ENCODE assay signal across 22 cellular contexts in genomic region chr2:127392133-127392827, GRCh38. TPM values are rescaled to one million over a fixed set of nuclear protein-coding genes. Genes with fewer than 3 reads are reported as not detected.
A peak's percentile ranks its signal among the peaks of the same experiment; 100 is the strongest.
DNase-seq lines count a peak whose midpoint lies in the region; ATAC-seq, FAIRE-seq and TF ChIP-seq lines count a peak whose summit lies in the region.
"Had no signal": no experiment of that assay in that cellular context is flagged by ENCODE, and none has a peak within 500 bp of the region (broad histone marks: within the 10 kb centered on the region; RNA-seq: fewer than 3 reads in every experiment).

No MANE protein-coding gene starts in this region.

- H2BK120ac ChIP-seq in mesendoderm (ENCODE audit: low read depth, low read length) = no peak overlapping the region

- H3K79me2 ChIP-seq in SK-N-SH (ENCODE audit: insufficient read depth) (peaks cover 4% of the 10 kb centered on the region; the same call in 1 of the 2 replicates), mesendoderm (ENCODE audit: control insufficient read depth, insufficient read depth, low read length) (no peaks in the 10 kb centered on the region)

- no peaks in the 10 kb centered on the region for H3K79me1 ChIP-seq in mesendoderm (ENCODE audit: low read length)

- H3K27ac ChIP-seq in A549 (peak overlapping the region; percentile 38 to 55; a peak in 4 of 6 replicates), coronary artery (no peak overlapping the region), SK-N-SH (ENCODE audit: low read depth in 2 of 2, low read length in 1 of 2) (peak overlapping the region in 1 of 2 experiments; percentile 22; a peak in 1 of 4 replicates), mesendoderm (ENCODE audit: low read depth, low read length) (no peak overlapping the region)
- H3K27ac ChIP-seq: cardiac muscle cell, gastroesophageal sphincter, KMS-11, pancreas, suprapubic skin had no signal

- DNase-seq in A549 (ENCODE audit: low read depth in 1 of 2, low spot score in 1 of 2) (no peak), EH (ENCODE audit: low read depth) (peak; percentile 35), activated B cell treated with CpG ODN at 0.5 μM for 24 hours (no peak), kidney tubule cell (ENCODE audit: low spot score) (peak; percentile 49), coronary artery (ENCODE audit: low spot score) (no peak), SK-N-SH (no peak), mesendoderm (no peak)
- DNase-seq: activated CD4-positive, alpha-beta T cell treated with anti-CD3 and anti-CD28 coated beads for 4 hours; BE2C; DMS153; NCI-H1930; NCI-H526 treated with DMSO at 0.1 percent for 48 hours; pancreas; RPMI8226; stimulated activated CD4-positive, alpha-beta T cell treated with anti-CD3 and anti-CD28 coated beads, Interleukin-12 subunit alpha, Interleukin-12 subunit beta, amount 100 ng/mL, for 4 hours had no signal

- H3K27ac Mint-ChIP-seq in activated B cell treated with CpG ODN at 0.5 μM for 24 hours = peak overlapping the region; percentile 100
- H3K27ac Mint-ChIP-seq: mesothelial cell of epicardium had no signal

- no peaks in the 10 kb centered on the region for H3K27me3 Mint-ChIP-seq in activated B cell treated with CpG ODN at 0.5 μM for 24 hours

- H3K18ac ChIP-seq in mesendoderm (ENCODE audit: low read length) = no peak overlapping the region

- no peak overlapping the region for H3K23ac ChIP-seq in mesendoderm (ENCODE audit: low read length)

- H3K4me3 ChIP-seq in A549 = no peak overlapping the region
- no peak overlapping the region for H3K4me3 ChIP-seq in coronary artery
- no peak overlapping the region for H3K4me3 ChIP-seq in SK-N-SH (ENCODE audit: low read depth in 2 of 2, low read length in 1 of 2)
- H3K4me3 ChIP-seq in mesendoderm (ENCODE audit: low read length) = no peak overlapping the region
- H3K4me3 ChIP-seq: cardiac muscle cell, gastroesophageal sphincter, pancreas, suprapubic skin had no signal

- H3K4me1 ChIP-seq in A549 (peaks cover 23% of the 10 kb centered on the region), SK-N-SH (ENCODE audit: control insufficient read depth in 1 of 2, insufficient read depth in 2 of 2, low read depth in 1 of 2, low read length in 1 of 2) (peaks cover 0 to 6% of the 10 kb centered on the region in 2 experiments; a peak in 2 of 4 replicates), mesendoderm (ENCODE audit: control insufficient read depth, low read depth, low read length) (peaks cover 5% of the 10 kb centered on the region)
- H3K4me1 ChIP-seq: BE2C had no signal

- intact Hi-C loops in activated B cell treated with CpG ODN at 0.5 μM for 24 hours (cut with micrococcal nuclease) = no loop called here

- H3K36me3 Mint-ChIP-seq in activated B cell treated with CpG ODN at 0.5 μM for 24 hours (ENCODE audit: low read depth) = peaks cover 5% of the 10 kb centered on the region

- CTCF ChIA-PET in A549 (lab: Yijun Ruan, JAX) (interaction anchor here (2.5 to 3.9 kb wide), 2 partner anchors 9 to 23 kb away, joined by 8 to 15 read pairs; no protein-coding TSS in a partner anchor), activated B cell treated with CpG ODN at 0.5 μM for 24 hours (lab: Charles Lee) (no interaction called here), SK-N-SH (lab: Yijun Ruan, JAX) (no interaction called here)

- TF ChIP-seq RAD21 in A549 (conservative IDR thresholded peaks at IDR 0.05 in 1 of 2, IDR thresholded peaks at IDR 0.05 in 1 of 2) (no peak), SK-N-SH (IDR thresholded peaks at IDR 0.05; ENCODE audit: low read length) (no peak)

- H3K9me3 Mint-ChIP-seq in activated B cell treated with CpG ODN at 0.5 μM for 24 hours = peaks cover 2% of the 10 kb centered on the region

- H3K9me3 ChIP-seq in A549 = peaks cover 9% of the 10 kb centered on the region; the same call in 2 of the 3 replicates
- H3K9me3 ChIP-seq in SK-N-SH = no peaks in the 10 kb centered on the region
- H3K9me3 ChIP-seq: BE2C, gastroesophageal sphincter, pancreas, suprapubic skin had no signal

- H3F3A ChIP-seq in SK-N-SH (replicated peaks; ENCODE audit: insufficient read depth) = peaks cover 9% of the 10 kb centered on the region

- H4K20me1 ChIP-seq in SK-N-SH (ENCODE audit: insufficient read depth) = no peaks in the 10 kb centered on the region

- H3K9me2 ChIP-seq in SK-N-SH = no peaks in the 10 kb centered on the region

- H3K4me2 ChIP-seq in A549 = no peak overlapping the region; the same call in 2 of the 3 replicates
- H3K4me2 ChIP-seq in SK-N-SH = no peak overlapping the region
- H3K4me2 ChIP-seq in mesendoderm (ENCODE audit: low read length) = no peak overlapping the region
- H3K4me2 ChIP-seq: KMS-11 had no signal

- FAIRE-seq in A549 (lab: Jason Lieb, UNC) = no peak
- FAIRE-seq: pancreas had no signal

- WGBS in A549 (ENCODE audit: missing lambda C conversion rate) = 77% methylated on average over 2 of the region's 2 CpGs
- 82% methylated on average over 2 of the region's 2 CpGs for WGBS in SK-N-SH (ENCODE audit: low lambda C conversion rate)
- no CpG with 5 or more reads among the region's 2 CpGs for WGBS in mesendoderm (ENCODE audit: extremely low coverage, insufficient coverage, low lambda C conversion rate)

- H3K27me3 ChIP-seq in SK-N-SH (ENCODE audit: insufficient read depth) (no peaks in the 10 kb centered on the region), mesendoderm (ENCODE audit: insufficient read depth, low read length, poor library complexity) (no peaks in the 10 kb centered on the region)
- H3K27me3 ChIP-seq: BE2C, cardiac muscle cell, gastroesophageal sphincter, pancreas, suprapubic skin had no signal

- no peak overlapping the region for H4K5ac ChIP-seq in mesendoderm (ENCODE audit: low read length)

- POLR2A ChIA-PET in A549 (lab: Yijun Ruan, JAX) (interaction anchor here (0.6 kb wide), 1 partner anchor 14 kb away, joined by 3 read pairs; no protein-coding TSS in a partner anchor), activated B cell treated with CpG ODN at 0.5 μM for 24 hours (lab: Charles Lee) (no interaction called here), SK-N-SH (lab: Yijun Ruan, JAX) (no interaction called here)

- H3K4ac ChIP-seq in mesendoderm (ENCODE audit: low read depth, low read length) = no peak overlapping the region

- ATAC-seq in A549 = no peak
- ATAC-seq in activated B cell treated with CpG ODN at 0.5 μM for 24 hours (ENCODE audit: low read depth) = no peak
- no peak for ATAC-seq in SK-N-SH treated with all-trans-retinoic acid at 6 μM for 48 hours
- ATAC-seq: gastroesophageal sphincter, pancreas had no signal

- no peak overlapping the region for H2BK15ac ChIP-seq in mesendoderm (replicated peaks; ENCODE audit: low read depth)

- TF ChIP-seq POLR2A in A549 (IDR thresholded peaks at IDR 0.05; ENCODE audit: low read length) = no peak

- H3K36me3 ChIP-seq in SK-N-SH (replicated peaks in 1 of 2; ENCODE audit: control insufficient read depth in 1 of 2, insufficient read depth in 2 of 2, low read length in 1 of 2) = peaks cover 0 to 8% of the 10 kb centered on the region in 2 experiments
- no peaks in the 10 kb centered on the region for H3K36me3 ChIP-seq in mesendoderm (ENCODE audit: control insufficient read depth, insufficient read depth, low read length)
- H3K36me3 ChIP-seq: BE2C, cardiac muscle cell, gastroesophageal sphincter, pancreas, suprapubic skin had no signal

- H2AFZ ChIP-seq in SK-N-SH (ENCODE audit: low read depth) = no peak overlapping the region

- H3K56ac ChIP-seq in mesendoderm (ENCODE audit: low read length) = no peak overlapping the region

- H2BK5ac ChIP-seq in mesendoderm (ENCODE audit: low read length) = no peak overlapping the region

- H3K9ac ChIP-seq in SK-N-SH (no peak overlapping the region), mesendoderm (ENCODE audit: low read length) (no peak overlapping the region)
- H3K9ac ChIP-seq: KMS-11 had no signal

- TF ChIP-seq EP300 in A549 (IDR thresholded peaks at IDR 0.05) = no peak
- TF ChIP-seq EP300 in SK-N-SH (IDR thresholded peaks at IDR 0.05; ENCODE audit: borderline replicate concordance in 1 of 2, low read depth in 1 of 2, low read length in 1 of 2) = no peak

- no peak overlapping the region for H2AK5ac ChIP-seq in mesendoderm (ENCODE audit: low read length)

- no peak overlapping the region for H3K4me3 Mint-ChIP-seq in activated B cell treated with CpG ODN at 0.5 μM for 24 hours
- H3K4me3 Mint-ChIP-seq: mesothelial cell of epicardium had no signal

- TF ChIP-seq CTCF in A549 (IDR thresholded peaks at IDR 0.05) = no peak
- no peak for TF ChIP-seq CTCF in activated B cell treated with CpG ODN at 0.5 μM for 24 hours (IDR thresholded peaks at IDR 0.05)
- TF ChIP-seq CTCF in coronary artery (IDR thresholded peaks at IDR 0.05) = no peak
- no peak for TF ChIP-seq CTCF in SK-N-SH (IDR thresholded peaks at IDR 0.05)

- no peak overlapping the region for H4K8ac ChIP-seq in mesendoderm (ENCODE audit: low read depth, low read length)

- peaks cover 40% of the 10 kb centered on the region for H3K4me1 Mint-ChIP-seq in activated B cell treated with CpG ODN at 0.5 μM for 24 hours

TF ChIP-seq in A549, 52 proteins besides CTCF, POLR2A, EP300 and RAD21 (continues in another document):
- peak; percentile 26 for TF ChIP-seq MAFK (IDR thresholded peaks at IDR 0.05; ENCODE audit: partially characterized antibody)

TF ChIP-seq in SK-N-SH treated with all-trans-retinoic acid at 6 μM for 48 hours, 23 proteins besides CTCF, POLR2A, EP300 and RAD21 (continues in another document):
- TF ChIP-seq OSR1 (CRISPR knock-in tag; IDR thresholded peaks at IDR 0.05) (no peak), ARNTL (CRISPR knock-in tag; IDR thresholded peaks at IDR 0.05; ENCODE audit: borderline replicate concordance, low read depth) (no peak)

RNA-seq across cellular contexts. Expression of gene MAP3K2, which starts 4.5 kb away (rescaled TPM):
- polyA plus RNA-seq in A549 (2011; rRNA removed) = 29.7 and 36.1 TPM in 2 replicates
- polyA plus RNA-seq in A549 (2012; cell fraction: cytosol; rRNA removed) = 4.9 and 7.0 TPM in 2 replicates
- 4.5 and 5.3 TPM in 2 replicates for polyA plus RNA-seq in A549 (2012; cell fraction: nucleus; rRNA removed)
- polyA plus RNA-seq in A549 (2017; fragmentation: RNase III; extraction: RNeasy Plus Mini Kit Qiagen cat#74134 plus additional on column Dnase treatment) = 12.3 to 13.2 TPM (median 12.8 TPM) in 3 replicates
- 43.3 and 43.6 TPM in 2 replicates for polyA minus RNA-seq in A549 (2011; rRNA and poly(A)+ RNA removed)
- 63.1 and 77.7 TPM in 2 replicates for total RNA-seq in activated B cell treated with CpG ODN at 0.5 μM for 24 hours
- 2.7 and 4.0 TPM in 2 replicates for polyA plus RNA-seq in SK-N-SH (2012; rRNA removed)
- 4.4 and 4.8 TPM in 2 replicates for polyA plus RNA-seq in SK-N-SH (2012; cell fraction: cytosol; rRNA removed)
- polyA plus RNA-seq in SK-N-SH (2012; cell fraction: nucleus; rRNA removed) = 3.7 and 5.4 TPM in 2 replicates
- 7.8 TPM for polyA plus RNA-seq in mesendoderm (2013, experiment 1 of 2)
- 8.3 TPM for polyA plus RNA-seq in mesendoderm (2013, experiment 2 of 2)

RNA-seq across cellular contexts. Expression of gene PROC, which starts 25.9 kb away (rescaled TPM):
- polyA plus RNA-seq in A549 (2011; rRNA removed) (2.0 and 2.6 TPM in 2 replicates), A549 (2017; fragmentation: RNase III; extraction: RNeasy Plus Mini Kit Qiagen cat#74134 plus additional on column Dnase treatment) (6.4 to 7.9 TPM (median 7.7 TPM) in 3 replicates), SK-N-SH (2012; rRNA removed) (0.06 and 0.10 TPM in 2 replicates)
- 6.3 and 7.1 TPM in 2 replicates for polyA plus RNA-seq in A549 (2012; cell fraction: cytosol; rRNA removed)
- 5.4 and 6.3 TPM in 2 replicates for polyA plus RNA-seq in A549 (2012; cell fraction: nucleus; rRNA removed)
- polyA minus RNA-seq in A549 (2011; rRNA and poly(A)+ RNA removed) = 0.54 and 1.4 TPM in 2 replicates
- not detected in 2 replicates for total RNA-seq in activated B cell treated with CpG ODN at 0.5 μM for 24 hours
- polyA plus RNA-seq in SK-N-SH (2012; cell fraction: cytosol; rRNA removed) = 0.06 and 0.22 TPM in 2 replicates
- polyA plus RNA-seq in SK-N-SH (2012; cell fraction: nucleus; rRNA removed) = 0.31 and 0.33 TPM in 2 replicates
- 0.11 TPM for polyA plus RNA-seq in mesendoderm (2013, experiment 1 of 2)
- polyA plus RNA-seq in mesendoderm (2013, experiment 2 of 2) = 0.15 TPM
- total RNA-seq: cardiac muscle cell; gastroesophageal sphincter; T-helper 1 cell treated with Interleukin-12 subunit alpha and Interleukin-12 subunit beta and Interleukin-4 antibody, amounts not matched to agents 30 ng/mL and 1 ng/mL, for 36 hours had no signal
- polyA plus RNA-seq: cardiac muscle cell had no signal

Comparison
In these comparisons a context has a peak if more than half of its experiments do, and no peak if none do; other contexts are left out.
1. DNase-seq: peak in EH (single experiment) and kidney tubule cell (single experiment); none in A549 (0 of 2), activated B cell treated with CpG ODN at 0.5 μM for 24 hours (single experiment), coronary artery (single experiment), SK-N-SH (single experiment) and mesendoderm (single experiment).
2. H3K27ac ChIP-seq: peak in A549 (2 of 2); none in coronary artery (0 of 2) and mesendoderm (single experiment).